7 cellular contexts compared by ENCODE assay signal in the genomic region with DNA sequence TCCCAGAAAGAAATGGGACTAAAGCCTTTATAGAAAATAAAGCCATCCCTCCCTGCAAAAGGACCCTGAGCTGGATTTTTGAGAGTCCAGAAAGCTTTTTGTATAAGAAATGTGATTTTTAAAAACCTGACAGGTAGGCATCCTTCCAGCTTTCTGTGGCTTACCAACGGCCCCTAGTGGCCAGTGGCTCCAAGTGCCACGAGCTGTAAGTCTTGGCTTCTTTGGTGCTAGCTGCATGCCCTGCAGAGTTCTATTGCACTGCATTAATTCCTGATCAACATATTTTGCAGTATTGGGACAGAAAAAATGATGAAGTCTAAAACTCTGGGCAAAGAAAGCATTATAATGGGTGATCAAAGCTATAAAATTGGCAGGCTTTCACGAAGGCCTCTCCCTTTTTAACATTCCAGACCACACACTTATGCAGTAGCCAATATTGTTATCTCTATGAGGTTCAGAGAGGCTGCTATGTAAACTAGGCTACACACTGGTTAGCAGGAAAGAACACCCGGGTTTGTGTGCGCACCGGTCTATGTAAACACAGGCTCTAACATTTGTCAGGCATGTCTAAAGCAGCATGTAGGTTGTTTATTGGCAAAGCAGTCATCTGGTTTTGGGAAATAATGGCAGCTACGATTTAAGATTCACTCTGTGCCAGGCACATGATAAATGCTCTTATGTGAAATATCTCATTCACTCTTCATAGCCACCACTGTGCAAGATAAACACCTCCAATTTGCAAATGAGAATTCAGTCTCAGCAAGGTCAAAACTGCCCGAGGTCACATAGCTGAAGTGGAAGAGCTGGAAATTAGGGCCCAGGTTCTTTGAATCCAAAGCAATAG. TPM values are rescaled to one million over a fixed set of nuclear protein-coding genes. Genes with fewer than 3 reads are reported as not detected.
DNase-seq lines count a peak whose midpoint lies in the region; ATAC-seq and TF ChIP-seq lines count a peak whose summit lies in the region.

No MANE protein-coding gene starts in this region.

- POLR2A ChIA-PET in PC-9 (lab: Charles Lee; ENCODE audit: unreplicated experiment), result no interaction called here

- intact Hi-C loops in PC-9 (cut with micrococcal nuclease; ENCODE audit: unreplicated experiment), result loop anchor here (5.0 kb wide), 1 partner anchor 523 kb away; no protein-coding TSS in a partner anchor
- intact Hi-C loops in right lobe of liver (cut with DNase I), result no loop called here
- intact Hi-C loops in upper lobe of right lung (cut with DNase I), result no loop called here

- WGBS in right lobe of liver (ENCODE audit: insufficient coverage, low coverage, low lambda C conversion rate, missing lambda C conversion rate), result 7% methylated on average over 8 of the region's 8 CpGs

- ATAC-seq in DND-41 (ENCODE audit: insufficient read depth, low read depth) (peak; percentile 68; the same call in 2 of the 3 replicates), GM19395 (IDR thresholded peaks at IDR 0.05; ENCODE audit: unreplicated experiment) (peak; percentile 89), HG03432 (IDR thresholded peaks at IDR 0.05; ENCODE audit: unreplicated experiment) (peak; percentile 89), right lobe of liver (peak; percentile 66 to 83 (median 68)), upper lobe of right lung (peak; percentile 90)

- H3K27ac ChIP-seq in DND-41 (ENCODE audit: low read length), result no peak overlapping the region
- no peak overlapping the region for H3K27ac ChIP-seq in PC-9
- H3K27ac ChIP-seq in caudate nucleus (ENCODE audit: low read depth, low read length), result no peak overlapping the region
- no peak overlapping the region for H3K27ac ChIP-seq in right lobe of liver
- H3K27ac ChIP-seq in upper lobe of right lung, result no peak overlapping the region

- H3K4me3 ChIP-seq in DND-41 (ENCODE audit: low read depth in 1 of 2, low read length in 2 of 2), result no peak overlapping the region
- no peak overlapping the region for H3K4me3 ChIP-seq in PC-9
- H3K4me3 ChIP-seq in right lobe of liver, result no peak overlapping the region
- H3K4me3 ChIP-seq in upper lobe of right lung, result no peak overlapping the region

- TF ChIP-seq POLR2A in right lobe of liver (IDR thresholded peaks at IDR 0.05), result no peak

- TF ChIP-seq CTCF in DND-41 (IDR thresholded peaks at IDR 0.05; ENCODE audit: borderline replicate concordance, extremely low read depth, low read length, poor library complexity, severe bottlenecking), result peak; percentile 88
- peak; percentile 89 for TF ChIP-seq CTCF in PC-9 (conservative IDR thresholded peaks at IDR 0.05)
- peak; percentile 54 to 86 (median 75) for TF ChIP-seq CTCF in right lobe of liver (IDR thresholded peaks at IDR 0.05)
- peak; percentile 83 for TF ChIP-seq CTCF in upper lobe of right lung (IDR thresholded peaks at IDR 0.05)

- DNase-seq in DND-41 (peak; percentile 34), PC-9 (peak in 1 of 2 experiments; percentile 33), caudate nucleus (lab: John Stamatoyannopoulos, UW) (peak in 48 of 61 donors; percentile 0 to 67 (median 10)), right lobe of liver (peak; percentile 36 to 52 (median 46)), upper lobe of right lung (peak; percentile 68)

- no peaks in the 10 kb centered on the region for H3K9me3 ChIP-seq in DND-41 (ENCODE audit: insufficient read depth, low read length, severe bottlenecking)
- no peaks in the 10 kb centered on the region for H3K9me3 ChIP-seq in PC-9 (ENCODE audit: insufficient read depth, low read depth)
- no peaks in the 10 kb centered on the region for H3K9me3 ChIP-seq in right lobe of liver
- H3K9me3 ChIP-seq in upper lobe of right lung, result no peaks in the 10 kb centered on the region

- no peaks in the 10 kb centered on the region for H3K9me2 ChIP-seq in PC-9 (ENCODE audit: insufficient read depth)

- H4K20me1 ChIP-seq in DND-41 (ENCODE audit: insufficient read depth, low read length), result no peaks in the 10 kb centered on the region
- H4K20me1 ChIP-seq in PC-9 (ENCODE audit: insufficient read depth), result no peaks in the 10 kb centered on the region

- BruUV-seq in PC-9 (replicated peaks; lab: Mats Ljungman, UMichigan), result no TSS peak

- no peaks in the 10 kb centered on the region for H3K79me2 ChIP-seq in DND-41 (ENCODE audit: insufficient read depth, low read length)
- no peaks in the 10 kb centered on the region for H3K79me2 ChIP-seq in PC-9 (ENCODE audit: low read depth)

- no peaks in the 10 kb centered on the region for H3K36me3 ChIP-seq in DND-41 (ENCODE audit: insufficient read depth, low read length)
- H3K36me3 ChIP-seq in PC-9 (ENCODE audit: low read depth), result no peaks in the 10 kb centered on the region
- no peaks in the 10 kb centered on the region for H3K36me3 ChIP-seq in right lobe of liver
- no peaks in the 10 kb centered on the region for H3K36me3 ChIP-seq in upper lobe of right lung

- no peak overlapping the region for H3K9ac ChIP-seq in DND-41 (ENCODE audit: low read depth, low read length)

- no peaks in the 10 kb centered on the region for H3K4me1 ChIP-seq in DND-41 (ENCODE audit: insufficient read depth, low read length)
- H3K4me1 ChIP-seq in PC-9 (replicated peaks; ENCODE audit: insufficient read depth), result no peaks in the 10 kb centered on the region
- H3K4me1 ChIP-seq in right lobe of liver, result no peaks in the 10 kb centered on the region
- peaks cover 3% of the 10 kb centered on the region for H3K4me1 ChIP-seq in upper lobe of right lung

- no peaks in the 10 kb centered on the region for H3F3A ChIP-seq in PC-9 (ENCODE audit: insufficient read depth, low read depth)

- H3K4me2 ChIP-seq in DND-41 (ENCODE audit: insufficient read depth, low read length) (no peak overlapping the region), PC-9 (no peak overlapping the region)

- CTCF ChIA-PET in PC-9 (lab: Charles Lee), result interaction anchor here (1.5 kb wide), 1 partner anchor 525 kb away, joined by 7 read pairs; no protein-coding TSS in a partner anchor

- H2AFZ ChIP-seq in DND-41 (ENCODE audit: low read depth, low read length) (no peak overlapping the region), PC-9 (no peak overlapping the region)

- no peaks in the 10 kb centered on the region for H3K27me3 ChIP-seq in DND-41 (ENCODE audit: insufficient read depth, low read length, poor library complexity)
- H3K27me3 ChIP-seq in PC-9 (ENCODE audit: insufficient read depth, low read depth), result no peaks in the 10 kb centered on the region
- H3K27me3 ChIP-seq in right lobe of liver, result no peaks in the 10 kb centered on the region
- H3K27me3 ChIP-seq in upper lobe of right lung, result no peaks in the 10 kb centered on the region

RNA-seq across cellular contexts. Expression of gene NMUR2, which starts 55.2 kb away (rescaled TPM):
- total RNA-seq in PC-9 (2021), result not detected in 2 replicates
- not detected for total RNA-seq in right lobe of liver
- total RNA-seq in upper lobe of right lung, result 2.1 TPM
